ENCODE assay signal across 8 cellular contexts in the genomic region with DNA sequence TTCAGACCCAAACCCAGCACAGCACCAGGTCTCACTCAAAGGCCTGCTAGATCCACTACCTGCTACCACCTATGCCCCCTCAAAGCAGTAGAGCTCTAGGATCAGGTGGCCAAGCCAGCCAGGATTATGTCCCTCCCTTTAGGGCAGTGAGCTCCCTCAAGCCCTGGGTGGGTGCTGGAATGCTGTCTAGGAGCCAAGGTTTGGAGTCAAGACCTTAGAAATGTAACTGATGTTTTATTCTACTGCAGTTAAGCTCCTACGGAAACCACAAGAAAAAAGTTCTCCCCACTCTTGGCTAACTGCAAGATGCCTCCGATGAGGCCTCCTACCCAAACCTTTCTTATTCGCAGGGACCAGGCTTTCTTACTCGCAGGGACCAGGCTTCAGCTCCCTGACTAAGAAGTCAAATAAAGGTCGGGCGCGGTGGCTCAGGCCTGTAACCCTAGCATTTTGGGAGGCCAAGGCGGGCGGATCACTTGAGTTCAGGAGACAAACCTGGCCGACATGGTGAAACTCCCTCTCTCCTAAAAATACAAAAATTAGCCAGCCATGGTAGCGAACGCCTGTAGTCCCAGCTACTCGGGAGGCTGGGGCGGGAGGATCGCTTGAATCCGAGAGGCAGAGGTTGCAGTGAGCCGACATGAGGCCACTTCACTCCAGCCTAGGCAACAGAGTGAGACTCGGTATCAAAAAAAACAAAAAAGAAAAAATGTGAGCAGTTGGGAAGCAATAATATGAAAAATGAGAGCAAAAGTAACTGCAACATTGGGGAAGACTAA. TPM values are rescaled to one million over a fixed set of nuclear protein-coding genes. Genes with fewer than 3 reads are reported as not detected.
A peak's percentile ranks its signal among the peaks of the same experiment; 100 is the strongest.
DNase-seq lines count a peak whose midpoint lies in the region; ATAC-seq, FAIRE-seq and TF ChIP-seq lines count a peak whose summit lies in the region.

No MANE protein-coding gene starts in this region.

- peak overlapping the region; percentile 11; the same call in 1 of the 2 replicates for H3K4me2 ChIP-seq in K562 (ENCODE audit: insufficient read depth, low read length)

- H3K9me3 ChIP-seq in left ventricle myocardium inferior (replicated peaks) (no peaks in the 10 kb centered on the region), K562 (replicated peaks; ENCODE audit: control insufficient read depth, insufficient read depth, low read depth, low read length) (no peaks in the 10 kb centered on the region; the same call in none of the 2 replicates), mesodermal cell (ENCODE audit: control insufficient read depth, low read length) (no peaks in the 10 kb centered on the region), vagina (no peaks in the 10 kb centered on the region)

- no peak for TF ChIP-seq POLR2A in K562 (conservative IDR thresholded peaks at IDR 0.05)
- no peak for TF ChIP-seq POLR2A in vagina (IDR thresholded peaks at IDR 0.05)

- TF ChIP-seq CTCF in left ventricle myocardium inferior (IDR thresholded peaks at IDR 0.05; ENCODE audit: borderline replicate concordance): no peak
- no peak for TF ChIP-seq CTCF in K562 (IDR thresholded peaks at IDR 0.05 in 2 of 3, conservative IDR thresholded peaks at IDR 0.05 in 1 of 3; ENCODE audit: insufficient read depth in 2 of 3, low read depth in 1 of 3, low read length in 3 of 3)
- TF ChIP-seq CTCF in vagina (IDR thresholded peaks at IDR 0.05): no peak

- TF ChIP-seq EP300 in K562 (IDR thresholded peaks at IDR 0.05; ENCODE audit: low read length): no peak

- no peaks in the 10 kb centered on the region for H4K20me1 ChIP-seq in K562 (replicated peaks; ENCODE audit: control insufficient read depth, insufficient read depth, low read length)

- ATAC-seq in left cardiac atrium (no peak), K562 (no peak), HG02884 (IDR thresholded peaks at IDR 0.05; ENCODE audit: unreplicated experiment) (no peak), HG03457 (IDR thresholded peaks at IDR 0.05; ENCODE audit: unreplicated experiment) (no peak)

- WGBS in K562 (ENCODE audit: insufficient coverage, low coverage, missing lambda C conversion rate): 53% methylated on average over 18 of the region's 18 CpGs
- WGBS in mesodermal cell (ENCODE audit: insufficient coverage in 2 of 2), 2 experiments: 86 to 88% methylated on average over 16 of the region's 18 CpGs

- CTCF ChIA-PET in K562 (lab: Yijun Ruan, JAX; ENCODE audit: low intra/inter-chr PET ratio): no interaction called here

- H3K27ac ChIP-seq in left ventricle myocardium inferior (replicated peaks) (peak overlapping the region; percentile 100), K562 (ENCODE audit: extremely low read depth, low read depth, low read length) (no peak overlapping the region; the same call in 2 of the 3 replicates), mesodermal cell (ENCODE audit: low read depth, low read length, severe bottlenecking) (peak overlapping the region; percentile 100), vagina (peak overlapping the region; percentile 100)

- H3K9me1 ChIP-seq in K562 (ENCODE audit: control insufficient read depth, insufficient read depth, low read length): no peaks in the 10 kb centered on the region

- no peak overlapping the region for H3K9ac ChIP-seq in K562 (ENCODE audit: insufficient read depth in 1 of 2, low read depth in 2 of 2, low read length in 2 of 2)

- H2AFZ ChIP-seq in K562 (ENCODE audit: low read depth, low read length): no peak overlapping the region

- no peak overlapping the region for H3K4me3 ChIP-seq in left ventricle myocardium inferior
- no peak overlapping the region for H3K4me3 ChIP-seq in K562
- no peak overlapping the region for H3K4me3 ChIP-seq in mesodermal cell (ENCODE audit: extremely low read depth, insufficient read depth, low read length, poor library complexity, severe bottlenecking)
- peak overlapping the region in 1 of 2 donors; percentile 67 for H3K4me3 ChIP-seq in vagina

- TF ChIP-seq RAD21 in K562 (CRISPR knock-in tag; conservative IDR thresholded peaks at IDR 0.05 in 1 of 2, IDR thresholded peaks at IDR 0.05 in 1 of 2): no peak

- no peaks in the 10 kb centered on the region for H3K79me2 ChIP-seq in K562 (ENCODE audit: control insufficient read depth, insufficient read depth, low read length)

- POLR2A ChIA-PET in K562 (lab: Yijun Ruan, JAX): interaction anchor here (0.5 to 3.9 kb wide), 46 partner anchors 10 to 1103 kb away, joined by 3 to 88 read pairs (median 5); a partner anchor contains a TSS

- H3K27me3 ChIP-seq in left ventricle myocardium inferior (ENCODE audit: low read depth): no peaks in the 10 kb centered on the region
- no peaks in the 10 kb centered on the region for H3K27me3 ChIP-seq in K562 (ENCODE audit: control insufficient read depth in 2 of 2, insufficient read depth in 2 of 2, low read length in 2 of 2)
- H3K27me3 ChIP-seq in vagina: no peaks in the 10 kb centered on the region

- H3K4me1 ChIP-seq in left ventricle myocardium inferior: peaks cover 48% of the 10 kb centered on the region
- peaks cover 3 to 17% of the 10 kb centered on the region in 2 experiments for H3K4me1 ChIP-seq in K562 (replicated peaks in 1 of 2; ENCODE audit: control insufficient read depth in 2 of 2, insufficient read depth in 2 of 2, low read length in 2 of 2)
- peaks cover 14% of the 10 kb centered on the region for H3K4me1 ChIP-seq in mesodermal cell (ENCODE audit: control insufficient read depth, insufficient read depth, low read length, poor library complexity, severe bottlenecking)
- H3K4me1 ChIP-seq in vagina: peaks cover 20% of the 10 kb centered on the region

- H3K36me3 ChIP-seq in left ventricle myocardium inferior (no peaks in the 10 kb centered on the region), K562 (ENCODE audit: control insufficient read depth, insufficient read depth, low read length) (no peaks in the 10 kb centered on the region), mesodermal cell (ENCODE audit: control insufficient read depth, insufficient read depth, low read length) (no peaks in the 10 kb centered on the region), vagina (no peaks in the 10 kb centered on the region)

- intact Hi-C loops in left ventricle myocardium inferior (cut with micrococcal nuclease): no loop called here
- intact Hi-C loops in left cardiac atrium (cut with DNase I): no loop called here
- intact Hi-C loops in K562 (cut with micrococcal nuclease): no loop called here
- intact Hi-C loops in vagina (cut with DNase I): no loop called here

- DNase-seq in left ventricle myocardium inferior (no peak), left cardiac atrium (no peak), K562 (ENCODE audit: extremely low read depth in 1 of 4, low spot score in 3 of 4) (no peak), vagina (ENCODE audit: extremely low spot score in 2 of 2) (no peak), kidney glomerular epithelial cell (lab: John Stamatoyannopoulos, UW) (no peak)

- in situ Hi-C loops in K562 (cut with MboI): no loop called here

- no peak for FAIRE-seq in K562 (lab: Jason Lieb, UNC)

- no TSS peak for BruUV-seq in K562 (replicated peaks; lab: Mats Ljungman, UMichigan)

TF ChIP-seq in K562, 482 proteins besides CTCF, POLR2A, EP300 and RAD21:
- TF ChIP-seq CHD2 (IDR thresholded peaks at IDR 0.05; ENCODE audit: low read depth, low read length) (0 out of 2 replicates have a peak, but pooled peaks have one; percentile 9), FUS (optimal IDR thresholded peaks at IDR 0.05; ENCODE audit: low read depth, low read length) (no peak), SMC3 (conservative IDR thresholded peaks at IDR 0.05; ENCODE audit: insufficient read depth, low read depth, low read length) (0 out of 2 replicates have a peak, but pooled peaks have one; percentile 3)

RNA-seq across cellular contexts. Expression of a gene that starts 31.8 kb away (rescaled TPM):
- total RNA-seq in left ventricle myocardium inferior (7.1 TPM), left cardiac atrium (10 to 100 TPM; 11.8 to 12.8 TPM), K562 (2014; rRNA removed) (0.41 and 0.61 TPM in 2 replicates), K562 (2014; rRNA removed; fragmentation: Illumina TruSeq; extraction: Trizol) (0.16 and 0.18 TPM in 2 replicates), K562 (2015; rRNA removed; fragmentation: Illumina TruSeq; extraction: Trizol) (0.43 and 0.49 TPM in 2 replicates), K562 (2021) (0.47 and 0.53 TPM in 2 replicates), vagina (35.6 TPM)
- 0.26 and 0.72 TPM in 2 replicates for total RNA-seq in K562 (2011; cell fraction: chromatin; rRNA removed; ENCODE audit: low replicate concordance)
- total RNA-seq in K562 (2011; cell fraction: nucleolus; rRNA removed): 0.50 and 0.92 TPM in 2 replicates
- total RNA-seq in K562 (2011; cell fraction: nucleoplasm; rRNA removed): 0.38 and 0.73 TPM in 2 replicates
- polyA plus RNA-seq in K562 (2011; rRNA removed) (0.21 and 0.31 TPM in 2 replicates), K562 (2014; fragmentation: Illumina TruSeq; extraction: Trizol) (0.34 and 0.43 TPM in 2 replicates), K562 (2014; fragmentation: Nextera tagmentation; extraction: Ambion mirVana) (under 1 TPM in 1 of 2 experiments, not detected in 1; 0.07 TPM), K562 (2014; rRNA removed) (0.21 and 0.62 TPM in 2 replicates)
- polyA plus RNA-seq in K562 (2011; cell fraction: cytosol; rRNA removed): 0.40 and 0.41 TPM in 2 replicates
- polyA plus RNA-seq in K562 (2011; cell fraction: nucleus; rRNA removed): 0.20 and 0.31 TPM in 2 replicates
- 0.64 and 1.6 TPM in 2 replicates for polyA plus RNA-seq in K562 (2012)
- polyA minus RNA-seq in K562 (2011; rRNA and poly(A)+ RNA removed): 0.12 and 0.32 TPM in 2 replicates
- not detected in 2 replicates for polyA minus RNA-seq in K562 (2011; cell fraction: cytosol; rRNA and poly(A)+ RNA removed)
- 0.33 and 0.40 TPM in 2 replicates for polyA minus RNA-seq in K562 (2011; cell fraction: nucleus; rRNA and poly(A)+ RNA removed)
- 36.6 TPM for polyA plus RNA-seq in mesodermal cell (2013, experiment 1 of 2)
- polyA plus RNA-seq in mesodermal cell (2013, experiment 2 of 2): 32.4 TPM
